ENCODE assay signal across 1 cellular context in the genomic region with DNA sequence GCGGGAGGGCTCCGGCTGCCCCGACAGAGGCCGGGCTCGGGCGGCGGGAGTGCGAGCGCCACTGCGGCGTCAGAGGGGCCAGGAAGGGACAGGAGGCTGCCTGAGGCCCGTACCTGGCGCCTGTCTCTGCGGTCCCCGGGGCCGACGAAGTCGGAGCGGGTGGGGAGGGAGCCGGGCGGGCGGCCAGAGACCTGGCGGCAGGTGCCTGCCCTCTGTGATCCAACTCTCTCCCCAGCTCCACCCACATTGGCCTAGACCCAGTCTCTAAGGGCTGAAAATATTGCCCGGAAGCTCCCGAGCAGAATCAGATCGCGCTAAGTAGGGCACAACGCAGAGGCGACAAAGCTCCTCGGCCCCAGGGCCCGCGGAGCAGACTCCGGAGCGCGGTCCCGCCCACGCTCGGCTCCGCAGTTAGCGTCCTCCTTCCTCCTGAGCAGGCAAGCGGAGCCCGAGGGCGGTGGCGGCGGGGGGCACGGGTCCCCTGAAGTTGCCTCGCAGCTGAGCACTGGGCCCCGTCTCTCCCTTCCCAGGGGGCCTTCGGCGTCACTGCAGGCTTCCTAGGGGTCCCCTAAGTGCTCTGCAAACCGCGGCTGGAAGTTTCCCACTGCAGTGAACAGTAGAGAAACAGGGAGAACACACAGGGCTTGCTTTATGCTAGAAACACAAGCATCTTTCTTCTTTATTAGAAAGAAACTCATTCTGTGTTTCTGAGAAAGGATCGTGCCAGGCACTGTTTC.
A peak's percentile ranks its signal among the peaks of the same experiment; 100 is the strongest.
TF ChIP-seq lines count a peak whose summit lies in the region.

A gene (plus strand): TSS at position 307 of the 737 bp plus-strand sequence. CDS start 906 bp downstream, outside the sequence.

TF ChIP-seq in K562, 482 proteins besides CTCF, POLR2A, EP300 and RAD21 (continued from another document and continues in another):
- TF ChIP-seq, protein P1, sequence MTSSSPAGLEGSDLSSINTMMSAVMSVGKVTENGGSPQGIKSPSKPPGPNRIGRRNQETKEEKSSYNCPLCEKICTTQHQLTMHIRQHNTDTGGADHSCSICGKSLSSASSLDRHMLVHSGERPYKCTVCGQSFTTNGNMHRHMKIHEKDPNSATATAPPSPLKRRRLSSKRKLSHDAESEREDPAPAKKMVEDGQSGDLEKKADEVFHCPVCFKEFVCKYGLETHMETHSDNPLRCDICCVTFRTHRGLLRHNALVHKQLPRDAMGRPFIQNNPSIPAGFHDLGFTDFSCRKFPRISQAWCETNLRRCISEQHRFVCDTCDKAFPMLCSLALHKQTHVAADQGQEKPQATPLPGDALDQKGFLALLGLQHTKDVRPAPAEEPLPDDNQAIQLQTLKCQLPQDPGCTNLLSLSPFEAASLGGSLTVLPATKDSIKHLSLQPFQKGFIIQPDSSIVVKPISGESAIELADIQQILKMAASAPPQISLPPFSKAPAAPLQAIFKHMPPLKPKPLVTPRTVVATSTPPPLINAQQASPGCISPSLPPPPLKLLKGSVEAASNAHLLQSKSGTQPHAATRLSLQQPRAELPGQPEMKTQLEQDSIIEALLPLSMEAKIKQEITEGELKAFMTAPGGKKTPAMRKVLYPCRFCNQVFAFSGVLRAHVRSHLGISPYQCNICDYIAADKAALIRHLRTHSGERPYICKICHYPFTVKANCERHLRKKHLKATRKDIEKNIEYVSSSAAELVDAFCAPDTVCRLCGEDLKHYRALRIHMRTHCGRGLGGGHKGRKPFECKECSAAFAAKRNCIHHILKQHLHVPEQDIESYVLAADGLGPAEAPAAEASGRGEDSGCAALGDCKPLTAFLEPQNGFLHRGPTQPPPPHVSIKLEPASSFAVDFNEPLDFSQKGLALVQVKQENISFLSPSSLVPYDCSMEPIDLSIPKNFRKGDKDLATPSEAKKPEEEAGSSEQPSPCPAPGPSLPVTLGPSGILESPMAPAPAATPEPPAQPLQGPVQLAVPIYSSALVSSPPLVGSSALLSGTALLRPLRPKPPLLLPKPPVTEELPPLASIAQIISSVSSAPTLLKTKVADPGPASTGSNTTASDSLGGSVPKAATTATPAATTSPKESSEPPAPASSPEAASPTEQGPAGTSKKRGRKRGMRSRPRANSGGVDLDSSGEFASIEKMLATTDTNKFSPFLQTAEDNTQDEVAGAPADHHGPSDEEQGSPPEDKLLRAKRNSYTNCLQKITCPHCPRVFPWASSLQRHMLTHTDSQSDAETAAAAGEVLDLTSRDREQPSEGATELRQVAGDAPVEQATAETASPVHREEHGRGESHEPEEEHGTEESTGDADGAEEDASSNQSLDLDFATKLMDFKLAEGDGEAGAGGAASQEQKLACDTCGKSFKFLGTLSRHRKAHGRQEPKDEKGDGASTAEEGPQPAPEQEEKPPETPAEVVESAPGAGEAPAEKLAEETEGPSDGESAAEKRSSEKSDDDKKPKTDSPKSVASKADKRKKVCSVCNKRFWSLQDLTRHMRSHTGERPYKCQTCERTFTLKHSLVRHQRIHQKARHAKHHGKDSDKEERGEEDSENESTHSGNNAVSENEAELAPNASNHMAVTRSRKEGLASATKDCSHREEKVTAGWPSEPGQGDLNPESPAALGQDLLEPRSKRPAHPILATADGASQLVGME (CRISPR knock-in tag; IDR thresholded peaks at IDR 0.05), result 0 out of 2 replicates have a peak, but pooled peaks have one; percentile 11
- TF ChIP-seq LCOR (CRISPR knock-in tag; IDR thresholded peaks at IDR 0.05), result 0 out of 2 replicates have a peak, but pooled peaks have one; percentile 62
- TF ChIP-seq RBM17 (IDR thresholded peaks at IDR 0.05; ENCODE audit: borderline replicate concordance, low read depth, low read length), result no peak
- TF ChIP-seq ZNF589 (CRISPR knock-in tag; IDR thresholded peaks at IDR 0.05; ENCODE audit: low read depth), result no peak
- no peak for TF ChIP-seq ZNF311 (CRISPR knock-in tag; IDR thresholded peaks at IDR 0.05)
- TF ChIP-seq, protein P2, sequence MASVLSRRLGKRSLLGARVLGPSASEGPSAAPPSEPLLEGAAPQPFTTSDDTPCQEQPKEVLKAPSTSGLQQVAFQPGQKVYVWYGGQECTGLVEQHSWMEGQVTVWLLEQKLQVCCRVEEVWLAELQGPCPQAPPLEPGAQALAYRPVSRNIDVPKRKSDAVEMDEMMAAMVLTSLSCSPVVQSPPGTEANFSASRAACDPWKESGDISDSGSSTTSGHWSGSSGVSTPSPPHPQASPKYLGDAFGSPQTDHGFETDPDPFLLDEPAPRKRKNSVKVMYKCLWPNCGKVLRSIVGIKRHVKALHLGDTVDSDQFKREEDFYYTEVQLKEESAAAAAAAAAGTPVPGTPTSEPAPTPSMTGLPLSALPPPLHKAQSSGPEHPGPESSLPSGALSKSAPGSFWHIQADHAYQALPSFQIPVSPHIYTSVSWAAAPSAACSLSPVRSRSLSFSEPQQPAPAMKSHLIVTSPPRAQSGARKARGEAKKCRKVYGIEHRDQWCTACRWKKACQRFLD (CRISPR knock-in tag; IDR thresholded peaks at IDR 0.05), result no peak
- no peak for TF ChIP-seq ZNF76 (CRISPR knock-in tag; IDR thresholded peaks at IDR 0.05; ENCODE audit: borderline replicate concordance)
- TF ChIP-seq BRCA1 (IDR thresholded peaks at IDR 0.05), result no peak
- TF ChIP-seq BRCA1 (CRISPR knock-in tag; IDR thresholded peaks at IDR 0.05), result no peak
- TF ChIP-seq RBM25 (IDR thresholded peaks at IDR 0.05; ENCODE audit: low read depth, low read length, severe bottlenecking), result no peak
- TF ChIP-seq, protein P3, sequence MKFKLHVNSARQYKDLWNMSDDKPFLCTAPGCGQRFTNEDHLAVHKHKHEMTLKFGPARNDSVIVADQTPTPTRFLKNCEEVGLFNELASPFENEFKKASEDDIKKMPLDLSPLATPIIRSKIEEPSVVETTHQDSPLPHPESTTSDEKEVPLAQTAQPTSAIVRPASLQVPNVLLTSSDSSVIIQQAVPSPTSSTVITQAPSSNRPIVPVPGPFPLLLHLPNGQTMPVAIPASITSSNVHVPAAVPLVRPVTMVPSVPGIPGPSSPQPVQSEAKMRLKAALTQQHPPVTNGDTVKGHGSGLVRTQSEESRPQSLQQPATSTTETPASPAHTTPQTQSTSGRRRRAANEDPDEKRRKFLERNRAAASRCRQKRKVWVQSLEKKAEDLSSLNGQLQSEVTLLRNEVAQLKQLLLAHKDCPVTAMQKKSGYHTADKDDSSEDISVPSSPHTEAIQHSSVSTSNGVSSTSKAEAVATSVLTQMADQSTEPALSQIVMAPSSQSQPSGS (CRISPR knock-in tag; IDR thresholded peaks at IDR 0.05), result no peak
- TF ChIP-seq CC2D1A (IDR thresholded peaks at IDR 0.05), result no peak
- TF ChIP-seq POLR2B (IDR thresholded peaks at IDR 0.05; ENCODE audit: low read depth, partially characterized antibody), result peak; percentile 69
- TF ChIP-seq, protein P4, sequence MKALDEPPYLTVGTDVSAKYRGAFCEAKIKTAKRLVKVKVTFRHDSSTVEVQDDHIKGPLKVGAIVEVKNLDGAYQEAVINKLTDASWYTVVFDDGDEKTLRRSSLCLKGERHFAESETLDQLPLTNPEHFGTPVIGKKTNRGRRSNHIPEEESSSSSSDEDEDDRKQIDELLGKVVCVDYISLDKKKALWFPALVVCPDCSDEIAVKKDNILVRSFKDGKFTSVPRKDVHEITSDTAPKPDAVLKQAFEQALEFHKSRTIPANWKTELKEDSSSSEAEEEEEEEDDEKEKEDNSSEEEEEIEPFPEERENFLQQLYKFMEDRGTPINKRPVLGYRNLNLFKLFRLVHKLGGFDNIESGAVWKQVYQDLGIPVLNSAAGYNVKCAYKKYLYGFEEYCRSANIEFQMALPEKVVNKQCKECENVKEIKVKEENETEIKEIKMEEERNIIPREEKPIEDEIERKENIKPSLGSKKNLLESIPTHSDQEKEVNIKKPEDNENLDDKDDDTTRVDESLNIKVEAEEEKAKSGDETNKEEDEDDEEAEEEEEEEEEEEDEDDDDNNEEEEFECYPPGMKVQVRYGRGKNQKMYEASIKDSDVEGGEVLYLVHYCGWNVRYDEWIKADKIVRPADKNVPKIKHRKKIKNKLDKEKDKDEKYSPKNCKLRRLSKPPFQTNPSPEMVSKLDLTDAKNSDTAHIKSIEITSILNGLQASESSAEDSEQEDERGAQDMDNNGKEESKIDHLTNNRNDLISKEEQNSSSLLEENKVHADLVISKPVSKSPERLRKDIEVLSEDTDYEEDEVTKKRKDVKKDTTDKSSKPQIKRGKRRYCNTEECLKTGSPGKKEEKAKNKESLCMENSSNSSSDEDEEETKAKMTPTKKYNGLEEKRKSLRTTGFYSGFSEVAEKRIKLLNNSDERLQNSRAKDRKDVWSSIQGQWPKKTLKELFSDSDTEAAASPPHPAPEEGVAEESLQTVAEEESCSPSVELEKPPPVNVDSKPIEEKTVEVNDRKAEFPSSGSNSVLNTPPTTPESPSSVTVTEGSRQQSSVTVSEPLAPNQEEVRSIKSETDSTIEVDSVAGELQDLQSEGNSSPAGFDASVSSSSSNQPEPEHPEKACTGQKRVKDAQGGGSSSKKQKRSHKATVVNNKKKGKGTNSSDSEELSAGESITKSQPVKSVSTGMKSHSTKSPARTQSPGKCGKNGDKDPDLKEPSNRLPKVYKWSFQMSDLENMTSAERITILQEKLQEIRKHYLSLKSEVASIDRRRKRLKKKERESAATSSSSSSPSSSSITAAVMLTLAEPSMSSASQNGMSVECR (CRISPR knock-in tag; IDR thresholded peaks at IDR 0.05), result peak; percentile 65
- TF ChIP-seq ARNT (IDR thresholded peaks at IDR 0.05), result no peak
- no peak for TF ChIP-seq ETS2 (tag; IDR thresholded peaks at IDR 0.05; ENCODE audit: borderline replicate concordance, poor library complexity, severe bottlenecking)
- peak in 1 of 2 experiments; percentile 33; a peak in 1 of 4 replicates for TF ChIP-seq FOXA3 (CRISPR knock-in tag; conservative IDR thresholded peaks at IDR 0.05 in 1 of 2, IDR thresholded peaks at IDR 0.05 in 1 of 2)
- TF ChIP-seq GTF2F1 (IDR thresholded peaks at IDR 0.05; ENCODE audit: low read depth, low read length), result peak; percentile 66; the same call in 1 of the 2 replicates
- no peak for TF ChIP-seq ZNF766 (CRISPR knock-in tag; conservative IDR thresholded peaks at IDR 0.05)
- TF ChIP-seq, protein P5, sequence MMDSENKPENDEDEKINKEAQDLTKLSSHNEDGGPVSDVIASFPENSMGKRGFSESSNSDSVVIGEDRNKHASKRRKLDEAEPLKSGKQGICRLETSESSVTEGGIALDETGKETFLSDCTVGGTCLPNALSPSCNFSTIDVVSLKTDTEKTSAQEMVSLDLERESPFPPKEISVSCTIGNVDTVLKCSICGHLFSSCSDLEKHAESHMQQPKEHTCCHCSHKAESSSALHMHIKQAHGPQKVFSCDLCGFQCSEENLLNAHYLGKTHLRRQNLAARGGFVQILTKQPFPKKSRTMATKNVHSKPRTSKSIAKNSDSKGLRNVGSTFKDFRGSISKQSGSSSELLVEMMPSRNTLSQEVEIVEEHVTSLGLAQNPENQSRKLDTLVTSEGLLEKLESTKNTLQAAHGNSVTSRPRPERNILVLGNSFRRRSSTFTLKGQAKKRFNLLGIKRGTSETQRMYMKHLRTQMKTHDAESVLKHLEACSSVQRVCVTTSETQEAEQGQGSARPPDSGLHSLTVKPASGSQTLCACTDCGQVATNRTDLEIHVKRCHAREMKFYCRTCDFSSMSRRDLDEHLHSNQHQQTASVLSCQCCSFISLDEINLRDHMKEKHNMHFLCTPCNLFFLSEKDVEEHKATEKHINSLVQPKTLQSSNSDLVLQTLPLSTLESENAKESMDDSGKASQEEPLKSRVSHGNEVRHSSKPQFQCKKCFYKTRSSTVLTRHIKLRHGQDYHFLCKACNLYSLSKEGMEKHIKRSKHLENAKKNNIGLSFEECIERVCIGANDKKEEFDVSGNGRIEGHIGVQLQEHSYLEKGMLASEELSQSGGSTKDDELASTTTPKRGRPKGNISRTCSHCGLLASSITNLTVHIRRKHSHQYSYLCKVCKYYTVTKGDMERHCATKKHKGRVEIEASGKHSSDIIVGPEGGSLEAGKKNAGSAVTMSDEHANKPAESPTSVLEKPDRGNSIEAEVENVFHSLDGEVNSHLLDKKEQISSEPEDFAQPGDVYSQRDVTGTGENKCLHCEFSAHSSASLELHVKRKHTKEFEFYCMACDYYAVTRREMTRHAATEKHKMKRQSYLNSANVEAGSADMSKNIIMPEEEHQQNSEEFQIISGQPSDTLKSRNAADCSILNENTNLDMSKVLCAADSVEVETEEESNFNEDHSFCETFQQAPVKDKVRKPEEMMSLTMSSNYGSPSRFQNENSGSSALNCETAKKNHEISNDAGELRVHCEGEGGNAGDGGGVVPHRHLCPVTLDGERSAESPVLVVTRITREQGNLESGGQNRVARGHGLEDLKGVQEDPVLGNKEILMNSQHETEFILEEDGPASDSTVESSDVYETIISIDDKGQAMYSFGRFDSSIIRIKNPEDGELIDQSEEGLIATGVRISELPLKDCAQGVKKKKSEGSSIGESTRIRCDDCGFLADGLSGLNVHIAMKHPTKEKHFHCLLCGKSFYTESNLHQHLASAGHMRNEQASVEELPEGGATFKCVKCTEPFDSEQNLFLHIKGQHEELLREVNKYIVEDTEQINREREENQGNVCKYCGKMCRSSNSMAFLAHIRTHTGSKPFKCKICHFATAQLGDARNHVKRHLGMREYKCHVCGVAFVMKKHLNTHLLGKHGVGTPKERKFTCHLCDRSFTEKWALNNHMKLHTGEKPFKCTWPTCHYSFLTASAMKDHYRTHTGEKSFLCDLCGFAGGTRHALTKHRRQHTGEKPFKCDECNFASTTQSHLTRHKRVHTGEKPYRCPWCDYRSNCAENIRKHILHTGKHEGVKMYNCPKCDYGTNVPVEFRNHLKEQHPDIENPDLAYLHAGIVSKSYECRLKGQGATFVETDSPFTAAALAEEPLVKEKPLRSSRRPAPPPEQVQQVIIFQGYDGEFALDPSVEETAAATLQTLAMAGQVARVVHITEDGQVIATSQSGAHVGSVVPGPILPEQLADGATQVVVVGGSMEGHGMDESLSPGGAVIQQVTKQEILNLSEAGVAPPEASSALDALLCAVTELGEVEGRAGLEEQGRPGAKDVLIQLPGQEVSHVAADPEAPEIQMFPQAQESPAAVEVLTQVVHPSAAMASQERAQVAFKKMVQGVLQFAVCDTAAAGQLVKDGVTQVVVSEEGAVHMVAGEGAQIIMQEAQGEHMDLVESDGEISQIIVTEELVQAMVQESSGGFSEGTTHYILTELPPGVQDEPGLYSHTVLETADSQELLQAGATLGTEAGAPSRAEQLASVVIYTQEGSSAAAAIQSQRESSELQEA (IDR thresholded peaks at IDR 0.05; ENCODE audit: low read depth), result no peak
- TF ChIP-seq HMG20B (CRISPR knock-in tag; IDR thresholded peaks at IDR 0.05), result no peak
- TF ChIP-seq SUPT5H (IDR thresholded peaks at IDR 0.05), result peak; percentile 75
- TF ChIP-seq PRMT5 (CRISPR knock-in tag; IDR thresholded peaks at IDR 0.05), result no peak
- no peak for TF ChIP-seq ASH1L (IDR thresholded peaks at IDR 0.05; ENCODE audit: borderline replicate concordance, low read depth, partially characterized antibody)
- peak; percentile 16; the same call in 1 of the 2 replicates for TF ChIP-seq CEBPG (CRISPR knock-in tag; IDR thresholded peaks at IDR 0.05)
- no peak for TF ChIP-seq CEBPG (tag; conservative IDR thresholded peaks at IDR 0.05 in 1 of 2, IDR thresholded peaks at IDR 0.05 in 1 of 2)
- TF ChIP-seq, protein P6, sequence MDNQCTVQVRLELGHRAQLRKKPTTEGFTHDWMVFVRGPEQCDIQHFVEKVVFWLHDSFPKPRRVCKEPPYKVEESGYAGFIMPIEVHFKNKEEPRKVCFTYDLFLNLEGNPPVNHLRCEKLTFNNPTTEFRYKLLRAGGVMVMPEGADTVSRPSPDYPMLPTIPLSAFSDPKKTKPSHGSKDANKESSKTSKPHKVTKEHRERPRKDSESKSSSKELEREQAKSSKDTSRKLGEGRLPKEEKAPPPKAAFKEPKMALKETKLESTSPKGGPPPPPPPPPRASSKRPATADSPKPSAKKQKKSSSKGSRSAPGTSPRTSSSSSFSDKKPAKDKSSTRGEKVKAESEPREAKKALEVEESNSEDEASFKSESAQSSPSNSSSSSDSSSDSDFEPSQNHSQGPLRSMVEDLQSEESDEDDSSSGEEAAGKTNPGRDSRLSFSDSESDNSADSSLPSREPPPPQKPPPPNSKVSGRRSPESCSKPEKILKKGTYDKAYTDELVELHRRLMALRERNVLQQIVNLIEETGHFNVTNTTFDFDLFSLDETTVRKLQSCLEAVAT (IDR thresholded peaks at IDR 0.05), result peak in 1 of 2 experiments; percentile 62; a peak in 3 of 4 replicates
- no peak for TF ChIP-seq MYC (IDR thresholded peaks at IDR 0.05; ENCODE audit: low read depth, low read length)
- TF ChIP-seq MYC (CRISPR knock-in tag; IDR thresholded peaks at IDR 0.05; ENCODE audit: borderline replicate concordance, low read depth), result 0 out of 2 replicates have a peak, but pooled peaks have one; percentile 49
- no peak for TF ChIP-seq ZNF586 (CRISPR knock-in tag; conservative IDR thresholded peaks at IDR 0.05)
